2 cellular contexts compared by ENCODE assay signal in genomic region chr12:34393821-34394150, GRCh38.
TF ChIP-seq lines count a peak whose summit lies in the region.

No MANE protein-coding gene starts in this region.

TF ChIP-seq in SK-N-SH, 30 proteins besides CTCF, POLR2A, EP300 and RAD21 (continued from another document):
- no peak for TF ChIP-seq PBX3 (IDR thresholded peaks at IDR 0.05)
- no peak for TF ChIP-seq CHD2 (IDR thresholded peaks at IDR 0.05; ENCODE audit: low read length, partially characterized antibody)
- TF ChIP-seq NFIC (IDR thresholded peaks at IDR 0.05; ENCODE audit: borderline replicate concordance): no peak
- no peak for TF ChIP-seq JUND (IDR thresholded peaks at IDR 0.05)
- TF ChIP-seq MEF2A (IDR thresholded peaks at IDR 0.05; ENCODE audit: borderline replicate concordance, low read depth): no peak
- no peak for TF ChIP-seq MXI1 (IDR thresholded peaks at IDR 0.05; ENCODE audit: low read depth, low read length)
- TF ChIP-seq ELF1 (IDR thresholded peaks at IDR 0.05): no peak
- TF ChIP-seq FOXM1 (IDR thresholded peaks at IDR 0.05; ENCODE audit: low read depth): no peak
- TF ChIP-seq TCF12 (IDR thresholded peaks at IDR 0.05): no peak
- TF ChIP-seq RXRA (IDR thresholded peaks at IDR 0.05; ENCODE audit: borderline replicate concordance, low read depth): no peak
- no peak for TF ChIP-seq FOXJ3 (CRISPR knock-in tag; IDR thresholded peaks at IDR 0.05)
- no peak for TF ChIP-seq IRF3 (IDR thresholded peaks at IDR 0.05; ENCODE audit: low read depth, low read length)
TF ChIP-seq in SK-N-SH: peak in this region for 0.

TF ChIP-seq in SK-N-SH treated with all-trans-retinoic acid at 6 μM for 48 hours, 23 proteins besides CTCF, POLR2A, EP300 and RAD21:
- TF ChIP-seq POU6F1 (CRISPR knock-in tag; IDR thresholded peaks at IDR 0.05; ENCODE audit: borderline replicate concordance, low read depth): no peak
- TF ChIP-seq ZFP3 (CRISPR knock-in tag; IDR thresholded peaks at IDR 0.05): no peak
- TF ChIP-seq SNAI2 (CRISPR knock-in tag; IDR thresholded peaks at IDR 0.05): no peak
- no peak for TF ChIP-seq TCF4 (CRISPR knock-in tag; IDR thresholded peaks at IDR 0.05; ENCODE audit: borderline replicate concordance)
- no peak for TF ChIP-seq ZC3H10 (CRISPR knock-in tag; IDR thresholded peaks at IDR 0.05)
- no peak for TF ChIP-seq TOX (CRISPR knock-in tag; IDR thresholded peaks at IDR 0.05; ENCODE audit: borderline replicate concordance)
- TF ChIP-seq ZNF70 (CRISPR knock-in tag; IDR thresholded peaks at IDR 0.05): no peak
- no peak for TF ChIP-seq ARNTL (CRISPR knock-in tag; IDR thresholded peaks at IDR 0.05; ENCODE audit: borderline replicate concordance, low read depth)
- TF ChIP-seq BACH2 (CRISPR knock-in tag; IDR thresholded peaks at IDR 0.05; ENCODE audit: borderline replicate concordance): no peak
- no peak for TF ChIP-seq TSHZ2 (CRISPR knock-in tag; IDR thresholded peaks at IDR 0.05)
- no peak for TF ChIP-seq ZNF565 (CRISPR knock-in tag; conservative IDR thresholded peaks at IDR 0.05; ENCODE audit: low read depth)
- TF ChIP-seq CREB5 (CRISPR knock-in tag; IDR thresholded peaks at IDR 0.05; ENCODE audit: low read depth): no peak
TF ChIP-seq in SK-N-SH treated with all-trans-retinoic acid at 6 μM for 48 hours: peak in this region for 0.
